Comparison of ENCODE assay signal across 10 cellular contexts in genomic region chr18:77206676-77207370, GRCh38. TPM values are rescaled to one million over a fixed set of nuclear protein-coding genes. Genes with fewer than 3 reads are reported as not detected.
A peak's percentile ranks its signal among the peaks of the same experiment; 100 is the strongest.
DNase-seq lines count a peak whose midpoint lies in the region; ATAC-seq and TF ChIP-seq lines count a peak whose summit lies in the region.
"Had no signal": no experiment of that assay in that cellular context is flagged by ENCODE, and none has a peak within 500 bp of the region (broad histone marks: within the 10 kb centered on the region; RNA-seq: fewer than 3 reads in every experiment).

No MANE protein-coding gene starts in this region.

- TF ChIP-seq CTCF in SK-N-SH (IDR thresholded peaks at IDR 0.05), result no peak
- TF ChIP-seq CTCF in coronary artery (IDR thresholded peaks at IDR 0.05), result no peak
- TF ChIP-seq CTCF in uterus (IDR thresholded peaks at IDR 0.05), result no peak

- TF ChIP-seq RAD21 in SK-N-SH (IDR thresholded peaks at IDR 0.05; ENCODE audit: low read length), result no peak

- intact Hi-C loops in uterus (cut with DNase I; ENCODE audit: low total_unique reads), result no loop called here

- CTCF ChIA-PET in SK-N-SH (lab: Yijun Ruan, JAX), result interaction anchor here (1.0 to 1.6 kb wide), 4 partner anchors 10 to 285 kb away, joined by 3 to 4 read pairs (median 4); no protein-coding TSS in a partner anchor

- H3K9me3 ChIP-seq in SK-N-SH (no peaks in the 10 kb centered on the region), uterus (no peaks in the 10 kb centered on the region)

- H3K79me2 ChIP-seq in SK-N-SH (ENCODE audit: insufficient read depth), result no peaks in the 10 kb centered on the region

- no peaks in the 10 kb centered on the region for H4K20me1 ChIP-seq in SK-N-SH (ENCODE audit: insufficient read depth)

- H3K4me2 ChIP-seq in SK-N-SH, result no peak overlapping the region

- H3K27me3 ChIP-seq in SK-N-SH (ENCODE audit: insufficient read depth) (no peaks in the 10 kb centered on the region), uterus (no peaks in the 10 kb centered on the region)

- H3K27ac ChIP-seq in SK-N-SH (ENCODE audit: low read depth in 2 of 2, low read length in 1 of 2) (no peak overlapping the region), coronary artery (peak overlapping the region; percentile 66 to 71), uterus (peak overlapping the region; percentile 76 to 78)

- no peak for DNase-seq in SK-N-SH
- no peak for DNase-seq in coronary artery (ENCODE audit: low spot score)
- peak; percentile 1 for DNase-seq in midbrain (lab: John Stamatoyannopoulos, UW)
- peak; percentile 77 to 79 for DNase-seq in uterus
- DNase-seq in SKM-1 (lab: John Stamatoyannopoulos, UW; ENCODE audit: unreplicated experiment), result no peak

- H3F3A ChIP-seq in SK-N-SH (replicated peaks; ENCODE audit: insufficient read depth), result no peaks in the 10 kb centered on the region

- no peak for TF ChIP-seq EP300 in SK-N-SH (IDR thresholded peaks at IDR 0.05; ENCODE audit: borderline replicate concordance in 1 of 2, low read depth in 1 of 2, low read length in 1 of 2)

- POLR2A ChIA-PET in SK-N-SH (lab: Yijun Ruan, JAX), result no interaction called here

- WGBS in SK-N-SH (ENCODE audit: low lambda C conversion rate), result 71% methylated on average over 10 of the region's 10 CpGs

- no peak for TF ChIP-seq POLR2A in uterus (IDR thresholded peaks at IDR 0.05)

- H3K9ac ChIP-seq in SK-N-SH, result no peak overlapping the region

- peak; percentile 29; the same call in 2 of the 3 replicates for ATAC-seq in SK-N-SH treated with all-trans-retinoic acid at 6 μM for 48 hours
- ATAC-seq in HG03460 (IDR thresholded peaks at IDR 0.05; ENCODE audit: unreplicated experiment), result no peak
- no peak for ATAC-seq in esophagus mucosa

- H2AFZ ChIP-seq in SK-N-SH (ENCODE audit: low read depth), result no peak overlapping the region

- no peaks in the 10 kb centered on the region for H3K9me2 ChIP-seq in SK-N-SH

- H3K4me3 ChIP-seq in SK-N-SH (ENCODE audit: low read depth in 2 of 2, low read length in 1 of 2) (no peak overlapping the region), coronary artery (no peak overlapping the region), uterus (no peak overlapping the region)

- no peaks in the 10 kb centered on the region for H3K36me3 ChIP-seq in SK-N-SH (replicated peaks in 1 of 2; ENCODE audit: control insufficient read depth in 1 of 2, insufficient read depth in 2 of 2, low read length in 1 of 2)
- no peaks in the 10 kb centered on the region for H3K36me3 ChIP-seq in uterus

- no peaks in the 10 kb centered on the region; a peak in 1 of 4 replicates for H3K4me1 ChIP-seq in SK-N-SH (ENCODE audit: control insufficient read depth in 1 of 2, insufficient read depth in 2 of 2, low read depth in 1 of 2, low read length in 1 of 2)
- peaks cover 10 to 13% of the 10 kb centered on the region in 2 donors for H3K4me1 ChIP-seq in uterus

TF ChIP-seq in SK-N-SH treated with all-trans-retinoic acid at 6 μM for 48 hours, 23 proteins besides CTCF, POLR2A, EP300 and RAD21 (continues in another document):
- TF ChIP-seq OSR1 (CRISPR knock-in tag; IDR thresholded peaks at IDR 0.05), result no peak
- TF ChIP-seq TSHZ2 (CRISPR knock-in tag; IDR thresholded peaks at IDR 0.05), result no peak
- no peak for TF ChIP-seq GLIS3 (CRISPR knock-in tag; IDR thresholded peaks at IDR 0.05)
- TF ChIP-seq ZC3H10 (CRISPR knock-in tag; IDR thresholded peaks at IDR 0.05), result no peak
- TF ChIP-seq CSRNP3 (CRISPR knock-in tag; IDR thresholded peaks at IDR 0.05), result no peak
- no peak for TF ChIP-seq BACH2 (CRISPR knock-in tag; IDR thresholded peaks at IDR 0.05; ENCODE audit: borderline replicate concordance)

TF ChIP-seq in SK-N-SH, 30 proteins besides CTCF, POLR2A, EP300 and RAD21:
- TF ChIP-seq POLR2AphosphoS5 (IDR thresholded peaks at IDR 0.05; ENCODE audit: low read depth, low read length) (no peak), GABPA (IDR thresholded peaks at IDR 0.05; ENCODE audit: low read depth) (no peak)

RNA-seq across cellular contexts. Expression of gene GALR1, which starts 42.8 kb away (rescaled TPM):
- polyA plus RNA-seq in SK-N-SH (2012; rRNA removed), result not detected in 2 replicates
- polyA plus RNA-seq in SK-N-SH (2012; cell fraction: cytosol; rRNA removed), result not detected in 2 replicates
- polyA plus RNA-seq in SK-N-SH (2012; cell fraction: nucleus; rRNA removed), result not detected in 2 replicates
- total RNA-seq in uterus, result under 1 TPM in 1 of 4 donors, not detected in 3; 0.21 TPM
- total RNA-seq in esophagus mucosa, result not detected
- total RNA-seq: activated CD4-positive, alpha-beta T cell treated with anti-CD3 and anti-CD28 coated beads, Interleukin-2, amount 10 ng/mL, durations not matched to agents 24 days and 14 days; glomerular endothelial cell had no signal

Comparison
In these comparisons a context has a peak if more than half of its experiments do, and no peak if none do; other contexts are left out.
1. DNase-seq: peak in midbrain (single experiment) and uterus (2 of 2); none in SK-N-SH (single experiment), coronary artery (single experiment) and SKM-1 (single experiment).
2. H3K27ac ChIP-seq: peak in coronary artery (2 of 2) and uterus (2 of 2); none in SK-N-SH (0 of 2).